In the genomic region with DNA sequence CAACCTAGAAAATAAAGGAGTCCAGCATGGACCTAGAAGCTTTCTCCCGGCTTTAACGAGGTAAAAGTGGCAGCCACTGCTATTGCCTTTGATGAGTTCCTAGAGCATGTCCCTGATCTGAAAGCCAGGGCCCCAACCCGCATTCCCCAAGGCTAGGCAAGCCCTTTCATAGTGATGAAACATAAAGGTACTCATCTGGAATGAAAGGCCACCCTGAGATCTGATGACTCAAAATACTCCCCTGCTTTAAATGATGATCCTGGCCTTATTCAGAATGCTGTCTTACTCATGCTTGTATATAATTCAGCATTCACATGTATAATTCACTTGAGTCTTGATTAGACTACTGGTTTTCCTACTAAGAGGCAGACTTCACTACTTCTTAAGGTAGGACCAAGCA, we compare ENCODE assay signal across 1 cellular context.
A peak's percentile ranks its signal among the peaks of the same experiment; 100 is the strongest.
TF ChIP-seq lines count a peak whose summit lies in the region.

No MANE protein-coding gene starts in this region.

TF ChIP-seq in IMR-90, 13 proteins besides CTCF, POLR2A, EP300 and RAD21 (continued from another document):
- TF ChIP-seq, protein P1, sequence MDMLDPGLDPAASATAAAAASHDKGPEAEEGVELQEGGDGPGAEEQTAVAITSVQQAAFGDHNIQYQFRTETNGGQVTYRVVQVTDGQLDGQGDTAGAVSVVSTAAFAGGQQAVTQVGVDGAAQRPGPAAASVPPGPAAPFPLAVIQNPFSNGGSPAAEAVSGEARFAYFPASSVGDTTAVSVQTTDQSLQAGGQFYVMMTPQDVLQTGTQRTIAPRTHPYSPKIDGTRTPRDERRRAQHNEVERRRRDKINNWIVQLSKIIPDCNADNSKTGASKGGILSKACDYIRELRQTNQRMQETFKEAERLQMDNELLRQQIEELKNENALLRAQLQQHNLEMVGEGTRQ (IDR thresholded peaks at IDR 0.05; ENCODE audit: low read depth, low read length) = no peak
- no peak for TF ChIP-seq MXI1 (IDR thresholded peaks at IDR 0.05; ENCODE audit: borderline replicate concordance, low read depth, low read length)
- TF ChIP-seq SMC3 (IDR thresholded peaks at IDR 0.05; ENCODE audit: low read depth, low read length) = no peak
- TF ChIP-seq CHD1 (IDR thresholded peaks at IDR 0.05; ENCODE audit: low read depth, low read length) = no peak
- TF ChIP-seq CEBPB (IDR thresholded peaks at IDR 0.05; ENCODE audit: low read depth, low read length) = peak; percentile 87
- TF ChIP-seq, protein P2, sequence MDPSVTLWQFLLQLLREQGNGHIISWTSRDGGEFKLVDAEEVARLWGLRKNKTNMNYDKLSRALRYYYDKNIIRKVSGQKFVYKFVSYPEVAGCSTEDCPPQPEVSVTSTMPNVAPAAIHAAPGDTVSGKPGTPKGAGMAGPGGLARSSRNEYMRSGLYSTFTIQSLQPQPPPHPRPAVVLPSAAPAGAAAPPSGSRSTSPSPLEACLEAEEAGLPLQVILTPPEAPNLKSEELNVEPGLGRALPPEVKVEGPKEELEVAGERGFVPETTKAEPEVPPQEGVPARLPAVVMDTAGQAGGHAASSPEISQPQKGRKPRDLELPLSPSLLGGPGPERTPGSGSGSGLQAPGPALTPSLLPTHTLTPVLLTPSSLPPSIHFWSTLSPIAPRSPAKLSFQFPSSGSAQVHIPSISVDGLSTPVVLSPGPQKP (IDR thresholded peaks at IDR 0.05; ENCODE audit: borderline replicate concordance, low read depth, low read length) = no peak
- peak; percentile 64 for TF ChIP-seq MAFK (IDR thresholded peaks at IDR 0.05; ENCODE audit: low read depth, low read length)
- no peak for TF ChIP-seq RFX5 (IDR thresholded peaks at IDR 0.05; ENCODE audit: low read depth, low read length)
- TF ChIP-seq NFE2L2 (IDR thresholded peaks at IDR 0.05; ENCODE audit: low read depth, low read length) = no peak
- TF ChIP-seq FOS (IDR thresholded peaks at IDR 0.05; ENCODE audit: low read depth, low read length) = peak; percentile 92
- TF ChIP-seq BHLHE40 (IDR thresholded peaks at IDR 0.05; ENCODE audit: low read depth, low read length) = peak; percentile 23; the same call in 1 of the 2 replicates
